22 cellular contexts compared by ENCODE assay signal in genomic region chr1:88124614-88125013, GRCh38.
"Had no signal": no experiment of that assay in that cellular context is flagged by ENCODE, and none has a peak within 500 bp of the region (broad histone marks: within the 10 kb centered on the region; RNA-seq: fewer than 3 reads in every experiment).

No MANE protein-coding gene starts in this region.

- H3K4me3 ChIP-seq: colonic mucosa, esophagus muscularis mucosa, gastrocnemius medialis, heart right ventricle, left lung, lower lobe of right lung, mucosa of descending colon had no signal

- H3K27ac ChIP-seq: colonic mucosa, esophagus muscularis mucosa, gastrocnemius medialis, heart right ventricle, left lung, lower lobe of right lung had no signal

- H3K27ac Mint-ChIP-seq: dendritic cell treated with granulocyte-macrophage colony-stimulating factor and Interleukin-4, amounts not matched to agents 40 ng/mL and 50 ng/mL, for 4 days; mesothelial cell of epicardium had no signal

- ATAC-seq: gastrocnemius medialis, heart right ventricle, left cardiac atrium, left lung, left ventricle myocardium superior, lower lobe of right lung, mucosa of descending colon had no signal

- H3K4me1 Mint-ChIP-seq: mesothelial cell of epicardium had no signal

- H3K36me3 Mint-ChIP-seq: mesothelial cell of epicardium had no signal

- H3K27me3 ChIP-seq: colonic mucosa, esophagus muscularis mucosa, gastrocnemius medialis, heart right ventricle, left lung had no signal

- H3K4me3 Mint-ChIP-seq: dendritic cell treated with granulocyte-macrophage colony-stimulating factor and Interleukin-4, amounts not matched to agents 40 ng/mL and 50 ng/mL, for 4 days; mesothelial cell of epicardium had no signal

- H3K27me3 Mint-ChIP-seq: dendritic cell treated with granulocyte-macrophage colony-stimulating factor and Interleukin-4, amounts not matched to agents 40 ng/mL and 50 ng/mL, for 4 days had no signal

- DNase-seq: colonic mucosa; cortex of kidney; effector CD4-positive, alpha-beta T cell; effector memory CD4-positive, alpha-beta T cell; foreskin melanocyte; gastrocnemius medialis; glutamatergic neuron; head of caudate nucleus; heart right ventricle; hippocampal formation; left cardiac atrium; left lung; left ventricle myocardium superior; lower lobe of right lung; mesenchymal stem cell; mucosa of descending colon had no signal

- H3K9me3 ChIP-seq: colonic mucosa, esophagus muscularis mucosa, gastrocnemius medialis, heart right ventricle, left lung, lower lobe of right lung, mucosa of descending colon had no signal

- FAIRE-seq: endothelial cell of umbilical vein, islet of Langerhans, keratinocyte had no signal

- H3K36me3 ChIP-seq: colonic mucosa, esophagus muscularis mucosa, gastrocnemius medialis, heart right ventricle, left lung, lower lobe of right lung had no signal

- H3K9me3 Mint-ChIP-seq: dendritic cell treated with granulocyte-macrophage colony-stimulating factor and Interleukin-4, amounts not matched to agents 40 ng/mL and 50 ng/mL, for 4 days; mesothelial cell of epicardium had no signal

- H3K4me1 ChIP-seq: colonic mucosa, esophagus muscularis mucosa, gastrocnemius medialis, heart right ventricle, left lung, lower lobe of right lung had no signal
